12 cellular contexts compared by ENCODE assay signal in genomic region chr5:13985736-13986418, GRCh38. TPM values are rescaled to one million over a fixed set of nuclear protein-coding genes. Genes with fewer than 3 reads are reported as not detected.
DNase-seq lines count a peak whose midpoint lies in the region; ATAC-seq, FAIRE-seq and TF ChIP-seq lines count a peak whose summit lies in the region.
"Had no signal": no experiment of that assay in that cellular context is flagged by ENCODE, and none has a peak within 500 bp of the region (broad histone marks: within the 10 kb centered on the region; RNA-seq: fewer than 3 reads in every experiment).

No MANE protein-coding gene starts in this region.

- FAIRE-seq in RCC 7860 (lab: Jason Lieb, UNC), result peak; percentile 99

- no peak for TF ChIP-seq EP300 in tibial nerve (IDR thresholded peaks at IDR 0.05)

- no peaks in the 10 kb centered on the region for H3K36me3 ChIP-seq in tibial nerve
- H3K36me3 ChIP-seq: neutrophil had no signal

- H3K4me1 Mint-ChIP-seq in activated T-cell treated with anti-CD3 and anti-CD28 coated beads, Interleukin-2, amount 50 U/mL, for 24 hours (ENCODE audit: low read depth), result no peaks in the 10 kb centered on the region

- no peaks in the 10 kb centered on the region for H3K36me3 Mint-ChIP-seq in activated T-cell treated with anti-CD3 and anti-CD28 coated beads, Interleukin-2, amount 50 U/mL, for 24 hours (ENCODE audit: low read depth)

- no peak overlapping the region for H3K4me3 Mint-ChIP-seq in activated T-cell treated with anti-CD3 and anti-CD28 coated beads, Interleukin-2, amount 50 U/mL, for 24 hours

- no peaks in the 10 kb centered on the region for H3K4me1 ChIP-seq in tibial nerve

- no peak overlapping the region for H3K27ac ChIP-seq in tibial nerve
- H3K27ac ChIP-seq: hepatocyte, neutrophil had no signal

- H3K9me3 ChIP-seq in tibial nerve, result no peaks in the 10 kb centered on the region
- H3K9me3 ChIP-seq: neutrophil had no signal

- no peak for ATAC-seq in HG02938 (IDR thresholded peaks at IDR 0.05; ENCODE audit: unreplicated experiment)

- peaks cover 5% of the 10 kb centered on the region for H3K27me3 Mint-ChIP-seq in activated T-cell treated with anti-CD3 and anti-CD28 coated beads, Interleukin-2, amount 50 U/mL, for 24 hours

- H3K9me3 Mint-ChIP-seq in activated T-cell treated with anti-CD3 and anti-CD28 coated beads, Interleukin-2, amount 50 U/mL, for 24 hours, result no peaks in the 10 kb centered on the region

- H3K4me3 ChIP-seq in tibial nerve, result no peak overlapping the region
- H3K4me3 ChIP-seq: hepatocyte had no signal

- no peaks in the 10 kb centered on the region for H3K27me3 ChIP-seq in tibial nerve
- H3K27me3 ChIP-seq: hepatocyte, neutrophil had no signal

- TF ChIP-seq POLR2A in tibial nerve (IDR thresholded peaks at IDR 0.05), result no peak

- DNase-seq in ELR (ENCODE audit: low read depth) (peak; percentile 98), RCC 7860 (ENCODE audit: low spot score) (peak; percentile 100), epidermal melanocyte (ENCODE audit: insufficient read length, low spot score) (peak; percentile 31), non-pigmented ciliary epithelial cell (ENCODE audit: low read depth) (peak; percentile 68), Ammon's horn (ENCODE audit: low spot score) (no peak), tibial nerve (ENCODE audit: low spot score in 2 of 2) (no peak)
- no peak for DNase-seq in activated T-cell treated with anti-CD3 and anti-CD28 coated beads, Interleukin-2, amount 50 U/mL, for 24 hours
- DNase-seq: activated CD4-positive, alpha-beta T cell treated with anti-CD3 and anti-CD28 coated beads for 1 hour; MV-4-11 had no signal

- no peak for TF ChIP-seq CTCF in tibial nerve (IDR thresholded peaks at IDR 0.05)

- no peak overlapping the region for H3K27ac Mint-ChIP-seq in activated T-cell treated with anti-CD3 and anti-CD28 coated beads, Interleukin-2, amount 50 U/mL, for 24 hours

- 44 to 54% methylated on average over 12 of the region's 12 CpGs for WGBS in tibial nerve, 2 donors

RNA-seq across cellular contexts. Expression of gene DNAH5, which starts 41.4 kb away (rescaled TPM):
- total RNA-seq in tibial nerve, result under 1 TPM; 0.21 to 0.60 (median 0.31) TPM

Comparison
In these comparisons a context has a peak if more than half of its experiments do, and no peak if none do; other contexts are left out.
1. DNase-seq: peak in ELR (single experiment), RCC 7860 (single experiment), epidermal melanocyte (single experiment) and non-pigmented ciliary epithelial cell (single experiment); none in Ammon's horn (single experiment), tibial nerve (0 of 2) and activated T-cell treated with anti-CD3 and anti-CD28 coated beads, Interleukin-2, amount 50 U/mL, for 24 hours (single experiment).